In the genomic region with DNA sequence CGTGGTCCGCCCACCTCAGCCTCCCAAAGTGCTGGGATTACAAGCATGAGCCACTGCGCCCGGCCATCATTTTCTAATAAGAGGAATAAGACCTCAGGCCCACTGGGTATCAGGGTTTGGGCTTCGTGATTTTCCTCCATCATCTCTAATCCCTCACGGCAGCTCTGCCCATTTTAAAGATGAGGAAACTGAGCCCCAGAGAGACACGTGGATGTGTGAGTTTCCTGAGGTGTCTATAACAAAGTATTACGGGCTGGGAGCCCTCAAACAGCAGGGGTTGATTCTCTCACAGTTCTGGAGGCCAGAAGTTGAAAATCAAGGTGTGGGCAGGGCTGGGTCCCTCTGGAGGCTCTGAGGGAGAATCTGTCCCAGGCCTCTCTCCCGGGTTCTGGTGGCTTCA, we compare ENCODE assay signal across 10 cellular contexts. TPM values are rescaled to one million over a fixed set of nuclear protein-coding genes. Genes with fewer than 3 reads are reported as not detected.
DNase-seq lines count a peak whose midpoint lies in the region; ATAC-seq and TF ChIP-seq lines count a peak whose summit lies in the region.
"Had no signal": no experiment of that assay in that cellular context is flagged by ENCODE, and none has a peak within 500 bp of the region (broad histone marks: within the 10 kb centered on the region; RNA-seq: fewer than 3 reads in every experiment).

No MANE protein-coding gene starts in this region.

- H3K27me3 Mint-ChIP-seq in activated naive CD8-positive, alpha-beta T cell treated with anti-CD3 and anti-CD28 coated beads, Interleukin-2, amount 10 ng/mL, durations not matched to agents 7 days and 5 days: no peaks in the 10 kb centered on the region
- H3K27me3 Mint-ChIP-seq in activated naive CD8-positive, alpha-beta T cell treated with anti-CD3 and anti-CD28 coated beads for 36 hours: no peaks in the 10 kb centered on the region

- H3K36me3 ChIP-seq in adrenal gland (replicated peaks in 1 of 2) (peaks cover 0 to under 1% of the 10 kb centered on the region in 2 donors), muscle layer of duodenum (ENCODE audit: control insufficient read depth in 1 of 2, insufficient read depth in 2 of 2, low read length in 2 of 2) (peaks cover 5 to 21% of the 10 kb centered on the region in 2 donors), upper lobe of left lung (peaks cover 0 to 25% (median 6%) of the 10 kb centered on the region in 4 donors)

- H3K4me3 ChIP-seq in adrenal gland (no peak overlapping the region), muscle layer of duodenum (ENCODE audit: low read depth in 1 of 2, low read length in 2 of 2) (no peak overlapping the region), upper lobe of left lung (no peak overlapping the region)

- POLR2A ChIA-PET in activated naive CD8-positive, alpha-beta T cell treated with anti-CD3 and anti-CD28 coated beads, Interleukin-2, amount 10 ng/mL, durations not matched to agents 7 days and 5 days (lab: Charles Lee): interaction anchor here (2.2 to 3.8 kb wide), 2 partner anchors 16 to 75 kb away, joined by 5 to 26 read pairs; no protein-coding TSS in a partner anchor

- TF ChIP-seq POLR2A in adrenal gland (IDR thresholded peaks at IDR 0.05): no peak
- no peak for TF ChIP-seq POLR2A in upper lobe of left lung (IDR thresholded peaks at IDR 0.05)

- intact Hi-C loops in adrenal gland (cut with DNase I): no loop called here

- peaks cover 47% of the 10 kb centered on the region for H3K4me1 Mint-ChIP-seq in activated naive CD8-positive, alpha-beta T cell treated with anti-CD3 and anti-CD28 coated beads, Interleukin-2, amount 10 ng/mL, durations not matched to agents 7 days and 5 days
- H3K4me1 Mint-ChIP-seq in activated naive CD8-positive, alpha-beta T cell treated with anti-CD3 and anti-CD28 coated beads for 36 hours: peaks cover 31% of the 10 kb centered on the region

- no peak for DNase-seq in activated naive CD8-positive, alpha-beta T cell treated with anti-CD3 and anti-CD28 coated beads, Interleukin-2, amount 10 ng/mL, durations not matched to agents 7 days and 5 days
- DNase-seq in activated naive CD8-positive, alpha-beta T cell treated with anti-CD3 and anti-CD28 coated beads for 36 hours: no peak
- DNase-seq in adrenal gland (no peak), upper lobe of left lung (no peak), NCI-H82 treated with DMSO at 0.1 percent for 48 hours (lab: John Stamatoyannopoulos, UW; ENCODE audit: unreplicated experiment) (no peak), NCI-H1092 treated with DMSO at 0.1 percent for 48 hours (lab: John Stamatoyannopoulos, UW) (no peak)
- DNase-seq in activated CD8-positive, alpha-beta memory T cell treated with anti-CD3 and anti-CD28 coated beads, Interleukin-2, amount 50 U/mL, for 48 hours: no peak
- DNase-seq: EL, T-helper 1 cell had no signal

- 88 to 92% (median 89%) methylated on average over 9 of the region's 9 CpGs for WGBS in adrenal gland, 4 donors
- 91 to 92% methylated on average over 9 of the region's 9 CpGs for WGBS in upper lobe of left lung, 2 donors

- H3K9me3 ChIP-seq in adrenal gland (replicated peaks in 1 of 3) (no peaks in the 10 kb centered on the region), muscle layer of duodenum (ENCODE audit: control insufficient read depth in 1 of 2, low read length in 2 of 2) (no peaks in the 10 kb centered on the region), upper lobe of left lung (no peaks in the 10 kb centered on the region)

- no peak overlapping the region for H3K27ac Mint-ChIP-seq in activated naive CD8-positive, alpha-beta T cell treated with anti-CD3 and anti-CD28 coated beads, Interleukin-2, amount 10 ng/mL, durations not matched to agents 7 days and 5 days
- no peak overlapping the region for H3K27ac Mint-ChIP-seq in activated naive CD8-positive, alpha-beta T cell treated with anti-CD3 and anti-CD28 coated beads for 36 hours

- no peaks in the 10 kb centered on the region for H3K27me3 ChIP-seq in adrenal gland
- no peaks in the 10 kb centered on the region for H3K27me3 ChIP-seq in muscle layer of duodenum (ENCODE audit: low read depth, low read length)
- H3K27me3 ChIP-seq in upper lobe of left lung: no peaks in the 10 kb centered on the region

- TF ChIP-seq EP300 in upper lobe of left lung (IDR thresholded peaks at IDR 0.05): no peak

- no peaks in the 10 kb centered on the region for H3K9me3 Mint-ChIP-seq in activated naive CD8-positive, alpha-beta T cell treated with anti-CD3 and anti-CD28 coated beads, Interleukin-2, amount 10 ng/mL, durations not matched to agents 7 days and 5 days
- H3K9me3 Mint-ChIP-seq in activated naive CD8-positive, alpha-beta T cell treated with anti-CD3 and anti-CD28 coated beads for 36 hours: no peaks in the 10 kb centered on the region

- peak; percentile 9 for ATAC-seq in activated naive CD8-positive, alpha-beta T cell treated with anti-CD3 and anti-CD28 coated beads, Interleukin-2, amount 10 ng/mL, durations not matched to agents 7 days and 5 days (ENCODE audit: low read depth)
- ATAC-seq in upper lobe of left lung (ENCODE audit: low FRiP score in 2 of 2): no peak

- H3K4me3 Mint-ChIP-seq in activated naive CD8-positive, alpha-beta T cell treated with anti-CD3 and anti-CD28 coated beads, Interleukin-2, amount 10 ng/mL, durations not matched to agents 7 days and 5 days: peak overlapping the region; percentile 33
- no peak overlapping the region for H3K4me3 Mint-ChIP-seq in activated naive CD8-positive, alpha-beta T cell treated with anti-CD3 and anti-CD28 coated beads for 36 hours

- H3K4me1 ChIP-seq in adrenal gland (replicated peaks in 1 of 2): peaks cover 26 to 64% of the 10 kb centered on the region in 2 donors
- peaks cover 0 to 41% of the 10 kb centered on the region in 2 donors for H3K4me1 ChIP-seq in muscle layer of duodenum (ENCODE audit: control insufficient read depth in 1 of 2, insufficient read depth in 2 of 2, low read length in 2 of 2)
- peaks cover 21 to 68% (median 41%) of the 10 kb centered on the region in 4 donors for H3K4me1 ChIP-seq in upper lobe of left lung

- H3K27ac ChIP-seq in adrenal gland (peak overlapping the region in 3 of 5 donors; percentile 71 to 85 (median 74)), muscle layer of duodenum (ENCODE audit: low read length) (peak overlapping the region; percentile 58), upper lobe of left lung (peak overlapping the region; percentile 61 to 88 (median 80))

- TF ChIP-seq CTCF in adrenal gland (IDR thresholded peaks at IDR 0.05) (no peak), upper lobe of left lung (IDR thresholded peaks at IDR 0.05) (no peak)

- H3K36me3 Mint-ChIP-seq in activated naive CD8-positive, alpha-beta T cell treated with anti-CD3 and anti-CD28 coated beads, Interleukin-2, amount 10 ng/mL, durations not matched to agents 7 days and 5 days: peaks cover 32% of the 10 kb centered on the region
- H3K36me3 Mint-ChIP-seq in activated naive CD8-positive, alpha-beta T cell treated with anti-CD3 and anti-CD28 coated beads for 36 hours: peaks cover 17% of the 10 kb centered on the region

RNA-seq across cellular contexts. Expression of a gene that starts 33.7 kb away (rescaled TPM):
- 100 to 1,000 TPM; 275 to 285 TPM for total RNA-seq in activated naive CD8-positive, alpha-beta T cell treated with anti-CD3 and anti-CD28 coated beads, Interleukin-2, amount 10 ng/mL, durations not matched to agents 7 days and 5 days
- 10 to 100 TPM; 84.3 to 86.9 TPM for total RNA-seq in activated naive CD8-positive, alpha-beta T cell treated with anti-CD3 and anti-CD28 coated beads for 36 hours
- 100 to 1,000 TPM in 1 of 8 donors, 10 to 100 TPM in 7; 55.8 to 183 (median 86.3) TPM for total RNA-seq in adrenal gland
- 100 to 1,000 TPM in 1 of 3 donors, 10 to 100 TPM in 2; 29.9 to 236 (median 99.6) TPM for polyA plus RNA-seq in adrenal gland
- total RNA-seq in upper lobe of left lung: 100 to 1,000 TPM in 4 of 6 donors, 10 to 100 TPM in 2; 72.3 to 408 (median 146) TPM

RNA-seq across cellular contexts. Expression of a gene that starts 34.0 kb away (rescaled TPM):
- total RNA-seq in activated naive CD8-positive, alpha-beta T cell treated with anti-CD3 and anti-CD28 coated beads, Interleukin-2, amount 10 ng/mL, durations not matched to agents 7 days and 5 days: 10 to 100 TPM; 50.7 to 51.7 TPM
- total RNA-seq in activated naive CD8-positive, alpha-beta T cell treated with anti-CD3 and anti-CD28 coated beads for 36 hours: 10 to 100 TPM; 43.1 to 46.0 TPM
- total RNA-seq in adrenal gland (10 to 100 TPM in 3 of 8 donors, 1 to 10 TPM in 5; 3.9 to 10.9 (median 9.0) TPM), upper lobe of left lung (10 to 100 TPM in 2 of 6 donors, 1 to 10 TPM in 4; 4.9 to 21.0 (median 8.7) TPM)
- polyA plus RNA-seq in adrenal gland: 10 to 100 TPM in 2 of 3 donors, 1 to 10 TPM in 1; 7.5 to 17.9 (median 17.5) TPM
